In genomic region chr1:956636-957035, GRCh38 we compare ENCODE assay signal across 31 cellular contexts. TPM values are rescaled to one million over a fixed set of nuclear protein-coding genes. Genes with fewer than 3 reads are reported as not detected.
"Had no signal": no experiment of that assay in that cellular context is flagged by ENCODE, and none has a peak within 500 bp of the region (broad histone marks: within the 10 kb centered on the region; RNA-seq: fewer than 3 reads in every experiment).

No MANE protein-coding gene starts in this region.

- H3K27ac ChIP-seq: esophagus squamous epithelium, heart right ventricle, psoas muscle, sigmoid colon, suprapubic skin, transverse colon, upper lobe of right lung, uterus had no signal

- H3K9me3 Mint-ChIP-seq: effector memory CD8-positive, alpha-beta T cell; memory B cell; natural killer cell; stimulated activated naive CD8-positive, alpha-beta T cell treated with anti-CD3 and anti-CD28 coated beads, Interleukin-15, amount 100 ng/mL, for 72 hours had no signal

- H3K4me3 Mint-ChIP-seq: memory B cell had no signal

- H3K36me3 ChIP-seq: uterus had no signal

- DNase-seq: cortex of kidney; effector memory CD8-positive, alpha-beta T cell; erythroblast; esophagus squamous epithelium; foreskin melanocyte; glutamatergic neuron; heart right ventricle; hippocampal formation; kidney glomerular epithelial cell; left colon; left ventricle myocardium superior; natural killer cell; nucleus accumbens; psoas muscle; right cardiac atrium; sigmoid colon; stimulated activated CD4-positive, alpha-beta T cell treated with anti-CD3 and anti-CD28 coated beads, Interleukin-2, amount 100 ng/mL, for 24 hours; stimulated activated naive CD4-positive, alpha-beta T cell; stimulated activated naive CD8-positive, alpha-beta T cell treated with anti-CD3 and anti-CD28 coated beads, Interleukin-15, amount 100 ng/mL, for 72 hours; transverse colon; upper lobe of right lung; uterus had no signal

- ATAC-seq: effector memory CD8-positive, alpha-beta T cell; heart right ventricle; left colon; left ventricle myocardium superior; natural killer cell; psoas muscle; right cardiac atrium; stimulated activated naive CD8-positive, alpha-beta T cell treated with anti-CD3 and anti-CD28 coated beads, Interleukin-15, amount 100 ng/mL, for 72 hours; upper lobe of right lung had no signal

- H3K27me3 Mint-ChIP-seq: effector memory CD8-positive, alpha-beta T cell; memory B cell; stimulated activated naive CD8-positive, alpha-beta T cell treated with anti-CD3 and anti-CD28 coated beads, Interleukin-15, amount 100 ng/mL, for 72 hours had no signal

- H3K27ac Mint-ChIP-seq: memory B cell; natural killer cell; stimulated activated naive CD8-positive, alpha-beta T cell treated with anti-CD3 and anti-CD28 coated beads, Interleukin-15, amount 100 ng/mL, for 72 hours had no signal

- FAIRE-seq: endometrium, islet of Langerhans had no signal

- H3K4me3 ChIP-seq: esophagus squamous epithelium, heart right ventricle, lung, psoas muscle, sigmoid colon, suprapubic skin, transverse colon, upper lobe of right lung, uterus had no signal

- H3K9me3 ChIP-seq: esophagus squamous epithelium, heart right ventricle, psoas muscle, sigmoid colon, suprapubic skin, transverse colon, upper lobe of right lung, uterus had no signal

- H3K27me3 ChIP-seq: sigmoid colon, suprapubic skin, transverse colon, upper lobe of right lung, uterus had no signal

RNA-seq across cellular contexts. Expression of gene PLEKHN1, which starts 9.6 kb away (rescaled TPM):
- total RNA-seq: left ventricle myocardium superior, psoas muscle, sigmoid colon, skeletal muscle tissue had no signal

RNA-seq across cellular contexts. Expression of gene PERM1, which starts 25.3 kb away (rescaled TPM):
- total RNA-seq: dermis microvascular lymphatic vessel endothelial cell, esophagus squamous epithelium, natural killer cell, osteocyte had no signal

RNA-seq across cellular contexts. Expression of gene SAMD11, which starts 32.9 kb away (rescaled TPM):
- total RNA-seq: mononuclear cell, natural killer cell had no signal
